Comparison of ENCODE assay signal across 8 cellular contexts in genomic region chr21:22791986-22792560, GRCh38.
DNase-seq lines count a peak whose midpoint lies in the region; ATAC-seq and TF ChIP-seq lines count a peak whose summit lies in the region.

No MANE protein-coding gene starts in this region.

- no peaks in the 10 kb centered on the region for H3K4me1 ChIP-seq in left ventricle myocardium inferior
- H3K4me1 ChIP-seq in Karpas-422 (ENCODE audit: low read length): no peaks in the 10 kb centered on the region
- H3K4me1 ChIP-seq in PC-3 (ENCODE audit: insufficient read depth, low read length): no peaks in the 10 kb centered on the region

- H3K9me2 ChIP-seq in Karpas-422 (replicated peaks; ENCODE audit: insufficient read depth, low read length) (no peaks in the 10 kb centered on the region), PC-3 (replicated peaks; ENCODE audit: low read length) (no peaks in the 10 kb centered on the region)

- POLR2A ChIA-PET in PC-3 (lab: Charles Lee; ENCODE audit: unreplicated experiment): no interaction called here

- H3K36me3 ChIP-seq in left ventricle myocardium inferior (no peaks in the 10 kb centered on the region), Karpas-422 (ENCODE audit: insufficient read depth, low read length) (no peaks in the 10 kb centered on the region), PC-3 (ENCODE audit: low read depth, low read length) (no peaks in the 10 kb centered on the region)

- intact Hi-C loops in left ventricle myocardium inferior (cut with micrococcal nuclease): no loop called here
- intact Hi-C loops in Right ventricle myocardium superior (cut with DNase I): loop anchor here (10.0 kb wide), 1 partner anchor 1627 kb away; no protein-coding TSS in a partner anchor
- intact Hi-C loops in PC-3 (cut with micrococcal nuclease): loop anchor here (2.0 to 5.0 kb wide), 7 partner anchors 217 to 1559 kb away; no protein-coding TSS in a partner anchor

- H3F3A ChIP-seq in PC-3 (ENCODE audit: low read length, unreplicated experiment): no peaks in the 10 kb centered on the region

- no peak overlapping the region for H3K9ac ChIP-seq in Karpas-422 (ENCODE audit: low read length)
- no peak overlapping the region for H3K9ac ChIP-seq in PC-3 (ENCODE audit: low read length)

- no TSS peak for BruUV-seq in PC-3 (replicated peaks; lab: Mats Ljungman, UMichigan)

- H2AFZ ChIP-seq in Karpas-422 (ENCODE audit: low read length): no peak overlapping the region
- no peak overlapping the region for H2AFZ ChIP-seq in PC-3 (ENCODE audit: low read length)

- H3K4me1 Mint-ChIP-seq in naive B cell: peaks cover 3 to 7% (median 4%) of the 10 kb centered on the region in 3 donors

- TF ChIP-seq CTCF in left ventricle myocardium inferior (IDR thresholded peaks at IDR 0.05; ENCODE audit: borderline replicate concordance) (peak; percentile 86), PC-3 (conservative IDR thresholded peaks at IDR 0.05; ENCODE audit: low read depth, low read length) (peak; percentile 84)

- H3K27ac ChIP-seq in left ventricle myocardium inferior (replicated peaks) (no peak overlapping the region), Karpas-422 (ENCODE audit: low read length) (no peak overlapping the region), PC-3 (ENCODE audit: low read length) (no peak overlapping the region)

- H3K4me3 ChIP-seq in left ventricle myocardium inferior (no peak overlapping the region), Karpas-422 (ENCODE audit: low read length) (no peak overlapping the region), PC-3 (ENCODE audit: low read length) (no peak overlapping the region)

- DNase-seq in left ventricle myocardium inferior (no peak), Right ventricle myocardium superior (no peak), Karpas-422 (peak; percentile 84), PC-3 (peak; percentile 77), dermis microvascular lymphatic vessel endothelial cell (ENCODE audit: low read depth in 2 of 2) (peak; percentile 9 to 52), naive B cell (peak; percentile 26)

- no peak overlapping the region for H3K4me3 Mint-ChIP-seq in naive B cell

- H3K79me2 ChIP-seq in Karpas-422 (ENCODE audit: low read length): no peaks in the 10 kb centered on the region
- no peaks in the 10 kb centered on the region for H3K79me2 ChIP-seq in PC-3 (ENCODE audit: low read length)

- H4K20me1 ChIP-seq in Karpas-422 (ENCODE audit: insufficient read depth, low read depth, low read length): no peaks in the 10 kb centered on the region
- no peaks in the 10 kb centered on the region for H4K20me1 ChIP-seq in PC-3 (ENCODE audit: low read length)

- CTCF ChIA-PET in PC-3 (lab: Charles Lee): no interaction called here

- H3K9me3 Mint-ChIP-seq in naive B cell: peaks cover 0 to 3% (median 0%) of the 10 kb centered on the region in 7 donors

- H3K27me3 ChIP-seq in left ventricle myocardium inferior (ENCODE audit: low read depth) (peaks cover 4% of the 10 kb centered on the region), Karpas-422 (ENCODE audit: low read length) (no peaks in the 10 kb centered on the region), PC-3 (ENCODE audit: low read length) (no peaks in the 10 kb centered on the region)

- ATAC-seq in Right ventricle myocardium superior (ENCODE audit: poor library complexity) (no peak), PC-3 (peak; percentile 37; the same call in 1 of the 2 replicates), naive B cell (ENCODE audit: low read depth in 2 of 2) (peak in 1 of 2 donors; percentile 25), HG03108 (IDR thresholded peaks at IDR 0.05; ENCODE audit: unreplicated experiment) (no peak), GM18498 (IDR thresholded peaks at IDR 0.05; ENCODE audit: unreplicated experiment) (no peak)

- H3K4me2 ChIP-seq in Karpas-422 (ENCODE audit: low read depth, low read length, poor library complexity, severe bottlenecking) (no peak overlapping the region), PC-3 (ENCODE audit: low read length) (no peak overlapping the region)

- no peaks in the 10 kb centered on the region for H3K27me3 Mint-ChIP-seq in naive B cell

- H3K9me3 ChIP-seq in left ventricle myocardium inferior (replicated peaks) (no peaks in the 10 kb centered on the region), Karpas-422 (ENCODE audit: low read length) (no peaks in the 10 kb centered on the region), PC-3 (ENCODE audit: low read length) (no peaks in the 10 kb centered on the region)

- no peak overlapping the region for H3K27ac Mint-ChIP-seq in naive B cell

- no peaks in the 10 kb centered on the region for H3K36me3 Mint-ChIP-seq in naive B cell

Comparison
In these comparisons a context has a peak if more than half of its experiments do, and no peak if none do; other contexts are left out.
1. DNase-seq: peak in Karpas-422 (single experiment), PC-3 (single experiment), dermis microvascular lymphatic vessel endothelial cell (2 of 2) and naive B cell (single experiment); none in left ventricle myocardium inferior (single experiment) and Right ventricle myocardium superior (single experiment).